8 cellular contexts compared by ENCODE assay signal in the genomic region with DNA sequence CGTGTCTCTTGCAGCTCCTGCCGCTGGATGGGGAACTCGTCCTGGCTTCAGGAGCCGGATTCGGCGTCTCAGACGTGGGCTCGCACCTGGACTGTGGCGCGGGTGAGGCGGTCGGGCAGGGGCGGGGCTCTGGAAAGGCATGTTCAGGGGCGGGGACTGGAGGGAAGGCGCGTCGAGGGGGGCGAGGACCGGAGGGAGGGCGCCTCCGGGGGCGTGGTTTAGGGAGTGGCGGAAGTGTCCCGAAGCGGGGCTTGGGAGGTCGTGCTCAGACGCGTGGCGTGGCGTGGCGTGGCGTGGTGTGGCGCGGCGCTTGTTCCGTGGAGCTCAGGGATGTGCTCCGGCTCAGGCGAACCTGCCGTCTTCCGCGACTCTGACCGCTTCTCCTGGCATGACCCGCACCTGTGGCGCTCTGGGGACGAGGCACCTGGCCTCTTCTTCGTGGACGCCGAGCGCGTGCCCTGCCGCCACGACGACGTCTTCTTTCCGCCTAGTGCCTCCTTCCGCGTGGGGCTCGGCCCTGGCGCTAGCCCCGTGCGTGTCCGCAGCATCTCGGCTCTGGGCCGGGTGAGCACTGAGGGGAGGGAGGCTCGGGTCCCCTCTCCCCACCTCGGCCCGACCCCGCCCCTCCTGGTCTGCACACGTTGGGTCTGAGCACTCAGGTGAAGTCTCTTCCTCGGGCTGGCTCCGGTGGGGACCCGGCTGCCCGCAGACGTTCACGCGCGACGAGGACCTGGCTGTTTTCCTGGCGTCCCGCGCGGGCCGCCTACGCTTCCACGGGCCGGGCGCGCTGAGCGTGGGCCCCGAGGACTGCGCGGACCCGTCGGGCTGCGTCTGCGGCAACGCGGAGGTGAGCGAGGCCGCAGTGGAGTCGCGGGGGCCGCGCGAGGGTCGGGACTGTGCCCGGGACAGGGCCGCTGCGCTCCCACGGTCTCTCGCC. TPM values are rescaled to one million over a fixed set of nuclear protein-coding genes. Genes with fewer than 3 reads are reported as not detected.
DNase-seq lines count a peak whose midpoint lies in the region; ATAC-seq and TF ChIP-seq lines count a peak whose summit lies in the region.

No MANE protein-coding gene starts in this region.

- no peaks in the 10 kb centered on the region for H3K36me3 Mint-ChIP-seq in activated naive CD8-positive, alpha-beta T cell treated with anti-CD3 and anti-CD28 coated beads, Interleukin-2, amount 10 ng/mL, durations not matched to agents 7 days and 5 days
- H3K36me3 Mint-ChIP-seq in immature natural killer cell, result no peaks in the 10 kb centered on the region

- CTCF ChIA-PET in RWPE1 (lab: Yijun Ruan, JAX), result no interaction called here

- H3K4me3 Mint-ChIP-seq in activated naive CD8-positive, alpha-beta T cell treated with anti-CD3 and anti-CD28 coated beads, Interleukin-2, amount 10 ng/mL, durations not matched to agents 7 days and 5 days, result peak overlapping the region; percentile 61
- peak overlapping the region; percentile 69 to 83 (median 82) for H3K4me3 Mint-ChIP-seq in immature natural killer cell

- no peaks in the 10 kb centered on the region for H3K4me1 Mint-ChIP-seq in activated naive CD8-positive, alpha-beta T cell treated with anti-CD3 and anti-CD28 coated beads, Interleukin-2, amount 10 ng/mL, durations not matched to agents 7 days and 5 days
- peaks cover 0 to 3% of the 10 kb centered on the region in 2 donors for H3K4me1 Mint-ChIP-seq in immature natural killer cell

- in situ Hi-C loops in GM13976 (cut with MboI; ENCODE audit: low sequenced_read_pairs, unreplicated experiment), result no loop called here

- TF ChIP-seq CTCF in GM13976 (IDR thresholded peaks at IDR 0.05; ENCODE audit: borderline replicate concordance, control extremely low read depth, extremely low read depth, insufficient read depth, missing control alignments), result no peak
- no peak for TF ChIP-seq CTCF in RWPE1 (conservative IDR thresholded peaks at IDR 0.05; ENCODE audit: low read depth)

- no peak overlapping the region for H3K27ac Mint-ChIP-seq in activated naive CD8-positive, alpha-beta T cell treated with anti-CD3 and anti-CD28 coated beads, Interleukin-2, amount 10 ng/mL, durations not matched to agents 7 days and 5 days
- no peak overlapping the region for H3K27ac Mint-ChIP-seq in immature natural killer cell

- peak; percentile 71 for ATAC-seq in HG03354 (IDR thresholded peaks at IDR 0.05; ENCODE audit: poor library complexity, severe bottlenecking, unreplicated experiment)
- ATAC-seq in activated naive CD8-positive, alpha-beta T cell treated with anti-CD3 and anti-CD28 coated beads, Interleukin-2, amount 10 ng/mL, durations not matched to agents 7 days and 5 days (ENCODE audit: low read depth), result peak; percentile 81

- H3K27me3 Mint-ChIP-seq in activated naive CD8-positive, alpha-beta T cell treated with anti-CD3 and anti-CD28 coated beads, Interleukin-2, amount 10 ng/mL, durations not matched to agents 7 days and 5 days, result peaks cover 39% of the 10 kb centered on the region
- peaks cover 1 to 10% (median 7%) of the 10 kb centered on the region in 3 donors for H3K27me3 Mint-ChIP-seq in immature natural killer cell (ENCODE audit: low read depth in 3 of 3)

- DNase-seq in GM13976 (ENCODE audit: low spot score) (peak; percentile 91), RWPE1 (ENCODE audit: low spot score) (peak; percentile 59), immature natural killer cell (peak; percentile 63 to 68 (median 65)), RPMI8226 (no peak), HuH-7 (ENCODE audit: low spot score) (no peak)
- DNase-seq in activated naive CD8-positive, alpha-beta T cell treated with anti-CD3 and anti-CD28 coated beads, Interleukin-2, amount 10 ng/mL, durations not matched to agents 7 days and 5 days, result peak; percentile 80
- peak; percentile 56 for DNase-seq in stimulated activated CD4-positive, alpha-beta T cell treated with anti-CD3 and anti-CD28 coated beads, Interleukin-1b, Interleukin-23, amount 100 ng/mL, for 48 hours

- no peaks in the 10 kb centered on the region for H3K9me3 Mint-ChIP-seq in activated naive CD8-positive, alpha-beta T cell treated with anti-CD3 and anti-CD28 coated beads, Interleukin-2, amount 10 ng/mL, durations not matched to agents 7 days and 5 days
- no peaks in the 10 kb centered on the region for H3K9me3 Mint-ChIP-seq in immature natural killer cell

- POLR2A ChIA-PET in RWPE1 (lab: Yijun Ruan, JAX; ENCODE audit: low non-redundant PET), result no interaction called here
- POLR2A ChIA-PET in activated naive CD8-positive, alpha-beta T cell treated with anti-CD3 and anti-CD28 coated beads, Interleukin-2, amount 10 ng/mL, durations not matched to agents 7 days and 5 days (lab: Charles Lee), result no interaction called here

- no peak overlapping the region for H3K27ac ChIP-seq in RWPE1

RNA-seq across cellular contexts. Expression of a gene that starts 6.2 kb away (rescaled TPM):
- total RNA-seq in activated naive CD8-positive, alpha-beta T cell treated with anti-CD3 and anti-CD28 coated beads, Interleukin-2, amount 10 ng/mL, durations not matched to agents 7 days and 5 days, result 1 to 10 TPM; 2.5 to 2.9 TPM
- 1 to 10 TPM in 1 of 3 donors, under 1 TPM in 1, not detected in 1; 0.52 to 1.2 TPM for polyA plus RNA-seq in immature natural killer cell

Comparison
In these comparisons a context has a peak if more than half of its experiments do, and no peak if none do; other contexts are left out.
1. DNase-seq: peak in GM13976 (single experiment), RWPE1 (single experiment), activated naive CD8-positive, alpha-beta T cell treated with anti-CD3 and anti-CD28 coated beads, Interleukin-2, amount 10 ng/mL, durations not matched to agents 7 days and 5 days (single experiment), immature natural killer cell (3 of 3) and stimulated activated CD4-positive, alpha-beta T cell treated with anti-CD3 and anti-CD28 coated beads, Interleukin-1b, Interleukin-23, amount 100 ng/mL, for 48 hours (single experiment); none in RPMI8226 (single experiment) and HuH-7 (single experiment).